Comparison of ENCODE assay signal across 9 cellular contexts in the genomic region with DNA sequence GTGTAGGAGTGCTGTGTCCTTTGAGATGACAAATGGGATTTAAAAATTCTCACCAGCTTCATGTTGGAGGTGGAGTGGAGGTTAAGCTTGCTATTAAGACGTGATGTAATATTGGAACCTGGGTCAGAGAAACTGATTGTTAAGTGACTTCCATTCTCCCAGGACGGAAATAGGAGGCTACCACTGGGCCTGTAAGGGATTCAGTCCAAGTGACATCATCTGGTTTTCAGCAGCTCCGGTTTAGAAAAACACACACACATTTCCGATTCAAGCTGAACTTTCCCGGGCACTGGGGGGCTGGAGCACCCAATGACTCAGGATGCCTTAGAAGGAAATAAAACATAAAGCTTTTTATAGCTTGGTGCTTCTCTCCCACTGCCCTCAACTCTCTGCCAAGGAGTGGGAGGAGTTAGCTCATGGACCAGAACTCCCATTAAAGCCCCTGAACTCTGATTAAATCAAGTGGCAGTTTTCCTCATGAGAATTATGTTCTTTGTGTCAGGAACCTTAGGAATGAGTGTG. TPM values are rescaled to one million over a fixed set of nuclear protein-coding genes. Genes with fewer than 3 reads are reported as not detected.
DNase-seq lines count a peak whose midpoint lies in the region; ATAC-seq and TF ChIP-seq lines count a peak whose summit lies in the region.
"Had no signal": no experiment of that assay in that cellular context is flagged by ENCODE, and none has a peak within 500 bp of the region (broad histone marks: within the 10 kb centered on the region; RNA-seq: fewer than 3 reads in every experiment).

No MANE protein-coding gene starts in this region.

- intact Hi-C loops in uterus (cut with DNase I; ENCODE audit: low total_unique reads) = loop anchor here (5.0 to 10.0 kb wide), 2 partner anchors 127 to 286 kb away; no protein-coding TSS in a partner anchor
- intact Hi-C loops in OCI-LY7 (cut with micrococcal nuclease; ENCODE audit: unreplicated experiment) = no loop called here

- H3K79me2 ChIP-seq in OCI-LY7 (ENCODE audit: insufficient read depth, low read depth, low read length) = no peaks in the 10 kb centered on the region

- no peaks in the 10 kb centered on the region for H3K9me3 ChIP-seq in uterus
- no peaks in the 10 kb centered on the region for H3K9me3 ChIP-seq in OCI-LY7 (ENCODE audit: low read length)

- no peak overlapping the region for H2AFZ ChIP-seq in OCI-LY7 (ENCODE audit: low read length)

- ATAC-seq in activated naive CD8-positive, alpha-beta T cell treated with anti-CD3 and anti-CD28 coated beads, Interleukin-2, amount 50 U/mL, for 24 hours = no peak

- TF ChIP-seq CTCF in uterus (IDR thresholded peaks at IDR 0.05) (no peak), OCI-LY7 (conservative IDR thresholded peaks at IDR 0.05; ENCODE audit: low read length) (no peak)

- H3K36me3 ChIP-seq in uterus = no peaks in the 10 kb centered on the region
- peaks cover 31% of the 10 kb centered on the region for H3K36me3 ChIP-seq in OCI-LY7 (ENCODE audit: insufficient read depth, low read length)

- no peaks in the 10 kb centered on the region for H3K27me3 Mint-ChIP-seq in activated naive CD8-positive, alpha-beta T cell
- H3K27me3 Mint-ChIP-seq in activated naive CD8-positive, alpha-beta T cell treated with anti-CD3 and anti-CD28 coated beads, Interleukin-2, amount 50 U/mL, for 24 hours = no peaks in the 10 kb centered on the region

- H3K4me1 Mint-ChIP-seq in activated naive CD8-positive, alpha-beta T cell (ENCODE audit: low read depth) = peaks cover 35% of the 10 kb centered on the region
- H3K4me1 Mint-ChIP-seq in activated naive CD8-positive, alpha-beta T cell treated with anti-CD3 and anti-CD28 coated beads, Interleukin-2, amount 50 U/mL, for 24 hours = peaks cover 41% of the 10 kb centered on the region

- DNase-seq in activated naive CD8-positive, alpha-beta T cell treated with anti-CD3 and anti-CD28 coated beads, Interleukin-2, amount 50 U/mL, for 24 hours = no peak
- DNase-seq in lung microvascular endothelial cell (ENCODE audit: low read depth in 2 of 2) (peak; percentile 91 to 99), uterus (peak; percentile 78 to 92), OCI-LY7 (ENCODE audit: low spot score) (no peak), erythroblast (lab: John Stamatoyannopoulos, UW) (no peak)
- DNase-seq in activated CD4-positive, alpha-beta T cell treated with anti-CD3 and anti-CD28 coated beads for 48 hours = no peak

- no peaks in the 10 kb centered on the region for H3K9me3 Mint-ChIP-seq in activated naive CD8-positive, alpha-beta T cell (ENCODE audit: low read depth)
- H3K9me3 Mint-ChIP-seq in activated naive CD8-positive, alpha-beta T cell treated with anti-CD3 and anti-CD28 coated beads, Interleukin-2, amount 50 U/mL, for 24 hours = no peaks in the 10 kb centered on the region

- no peaks in the 10 kb centered on the region for H3K9me2 ChIP-seq in OCI-LY7 (ENCODE audit: insufficient read depth, low read length)

- no peak for TF ChIP-seq POLR2A in uterus (IDR thresholded peaks at IDR 0.05)
- TF ChIP-seq POLR2A in erythroblast (IDR thresholded peaks at IDR 0.05; ENCODE audit: low read length) = no peak

- peaks cover 3% of the 10 kb centered on the region; the same call in 1 of the 2 replicates for H4K20me1 ChIP-seq in OCI-LY7 (ENCODE audit: insufficient read depth, low read length)

- peak overlapping the region; percentile 47 for H3K27ac Mint-ChIP-seq in activated naive CD8-positive, alpha-beta T cell
- no peak overlapping the region for H3K27ac Mint-ChIP-seq in activated naive CD8-positive, alpha-beta T cell treated with anti-CD3 and anti-CD28 coated beads, Interleukin-2, amount 50 U/mL, for 24 hours

- no peaks in the 10 kb centered on the region for H3K27me3 ChIP-seq in uterus

- POLR2A ChIA-PET in OCI-LY7 (lab: Charles Lee) = interaction anchor here (0.5 to 0.6 kb wide), 2 partner anchors 35 to 1887 kb away, joined by 4 to 6 read pairs; no protein-coding TSS in a partner anchor

- no peak overlapping the region for H3K4me3 Mint-ChIP-seq in activated naive CD8-positive, alpha-beta T cell
- no peak overlapping the region for H3K4me3 Mint-ChIP-seq in activated naive CD8-positive, alpha-beta T cell treated with anti-CD3 and anti-CD28 coated beads, Interleukin-2, amount 50 U/mL, for 24 hours

- H3K4me3 ChIP-seq in uterus (no peak overlapping the region), OCI-LY7 (ENCODE audit: low read depth, low read length, poor library complexity, severe bottlenecking) (no peak overlapping the region)
- H3K4me3 ChIP-seq: skin epidermis had no signal

- H3K36me3 Mint-ChIP-seq in activated naive CD8-positive, alpha-beta T cell = peaks cover under 1% of the 10 kb centered on the region
- peaks cover 26% of the 10 kb centered on the region for H3K36me3 Mint-ChIP-seq in activated naive CD8-positive, alpha-beta T cell treated with anti-CD3 and anti-CD28 coated beads, Interleukin-2, amount 50 U/mL, for 24 hours (ENCODE audit: low read depth)

- CTCF ChIA-PET in OCI-LY7 (lab: Charles Lee; ENCODE audit: unreplicated experiment) = no interaction called here

- BruUV-seq in OCI-LY7 (replicated peaks; lab: Mats Ljungman, UMichigan) = no TSS peak

- H3K4me1 ChIP-seq in uterus (peaks cover 0 to 4% of the 10 kb centered on the region in 2 donors), OCI-LY7 (ENCODE audit: insufficient read depth, low read length, poor library complexity, severe bottlenecking) (no peaks in the 10 kb centered on the region)

- H3K4me2 ChIP-seq in OCI-LY7 (ENCODE audit: low read length) = no peak overlapping the region

- H3K27ac ChIP-seq in cingulate gyrus (ENCODE audit: low read depth, low read length) = peak overlapping the region; percentile 87
- peak overlapping the region; percentile 78 to 79 for H3K27ac ChIP-seq in uterus
- no peak overlapping the region for H3K27ac ChIP-seq in OCI-LY7 (ENCODE audit: low read depth, low read length, poor library complexity, severe bottlenecking)

RNA-seq across cellular contexts. Expression of a gene that starts 12.4 kb away (rescaled TPM):
- 1,344 and 1,414 TPM in 2 replicates for total RNA-seq in lung microvascular endothelial cell
- 100 to 1,000 TPM; 155 to 248 (median 201) TPM for total RNA-seq in uterus
- 311 and 323 TPM in 2 replicates for total RNA-seq in OCI-LY7 (2014; rRNA removed; shearing (Covaris generic))
- total RNA-seq in OCI-LY7 (2022) = 282 and 288 TPM in 2 replicates

Comparison
In these comparisons a context has a peak if more than half of its experiments do, and no peak if none do; other contexts are left out.
1. DNase-seq: peak in lung microvascular endothelial cell (2 of 2) and uterus (2 of 2); none in activated naive CD8-positive, alpha-beta T cell treated with anti-CD3 and anti-CD28 coated beads, Interleukin-2, amount 50 U/mL, for 24 hours (single experiment), OCI-LY7 (single experiment), activated CD4-positive, alpha-beta T cell treated with anti-CD3 and anti-CD28 coated beads for 48 hours (single experiment) and erythroblast (0 of 2).